Comparison of ENCODE assay signal across 8 cellular contexts in the genomic region with DNA sequence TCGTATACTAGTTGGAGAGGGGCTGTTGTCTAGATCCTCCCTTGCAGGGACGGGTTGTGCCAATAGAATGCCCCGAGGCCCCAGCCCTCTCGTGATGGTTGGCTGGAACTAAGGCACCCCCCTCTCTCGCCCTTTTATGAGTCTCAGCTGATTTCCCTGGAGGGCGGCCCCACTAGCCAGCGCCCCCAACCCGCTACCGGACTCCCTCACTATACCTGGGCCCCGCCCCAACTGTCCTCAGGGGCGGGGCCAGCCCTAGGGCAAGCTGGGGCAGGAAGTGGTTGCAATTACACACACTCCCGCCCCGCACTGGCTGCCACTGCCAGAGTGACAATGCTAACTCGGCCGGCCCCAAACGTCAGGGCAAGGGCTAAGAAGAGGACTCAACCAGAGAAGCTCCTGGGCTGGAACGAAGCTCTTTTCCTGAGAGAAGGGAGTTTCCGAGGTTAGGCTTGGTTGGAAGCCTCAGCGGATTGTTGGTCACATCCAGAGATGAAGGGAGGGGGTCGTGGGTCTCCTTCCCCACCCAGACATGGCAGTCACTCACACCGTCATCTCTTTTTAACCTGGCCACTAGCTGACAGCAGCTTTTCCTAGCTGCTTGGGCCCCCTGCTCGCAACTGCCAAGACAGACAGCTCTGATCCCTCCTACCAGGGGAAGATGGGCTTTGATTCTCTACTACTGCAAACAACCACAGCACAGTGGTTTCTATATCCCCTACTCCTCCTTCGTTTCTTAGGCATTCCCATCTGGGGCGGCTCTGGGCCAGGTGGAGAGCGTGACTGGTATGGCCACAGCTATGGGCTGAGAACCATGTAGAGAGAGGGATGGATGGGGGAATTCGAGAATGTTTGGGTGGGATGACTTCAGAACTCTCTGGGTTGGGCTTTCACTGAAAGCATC. TPM values are rescaled to one million over a fixed set of nuclear protein-coding genes. Genes with fewer than 3 reads are reported as not detected.
DNase-seq lines count a peak whose midpoint lies in the region; ATAC-seq and TF ChIP-seq lines count a peak whose summit lies in the region.

No MANE protein-coding gene starts in this region.

- TF ChIP-seq CTCF in osteocyte (IDR thresholded peaks at IDR 0.05), result no peak

- H3K27me3 ChIP-seq in HUES6 (ENCODE audit: control insufficient read depth, insufficient read depth, low read length) (peaks cover 83% of the 10 kb centered on the region), SJCRH30 (no peaks in the 10 kb centered on the region)

- no peak overlapping the region for H3K27ac Mint-ChIP-seq in osteocyte (ENCODE audit: unreplicated experiment)

- no peaks in the 10 kb centered on the region for H3K9me3 Mint-ChIP-seq in osteocyte (ENCODE audit: unreplicated experiment)

- H3K9me3 ChIP-seq in HUES6 (ENCODE audit: control insufficient read depth, insufficient read depth, low read depth, low read length) (no peaks in the 10 kb centered on the region), SJCRH30 (replicated peaks) (no peaks in the 10 kb centered on the region)

- TF ChIP-seq POLR2A in GM10847 (IDR thresholded peaks at IDR 0.05; ENCODE audit: extremely low read depth, insufficient read length), result peak; percentile 30

- peak overlapping the region; percentile 44 for H3K9ac ChIP-seq in HUES6 (ENCODE audit: low read length)

- H3K4me3 Mint-ChIP-seq in osteocyte (ENCODE audit: unreplicated experiment), result no peak overlapping the region

- no peaks in the 10 kb centered on the region for H3K36me3 ChIP-seq in HUES6 (ENCODE audit: control insufficient read depth, insufficient read depth, low read length)
- H3K36me3 ChIP-seq in SJCRH30, result no peaks in the 10 kb centered on the region

- H3K4me1 ChIP-seq in HUES6 (ENCODE audit: control insufficient read depth, insufficient read depth, low read length) (peaks cover 31% of the 10 kb centered on the region), SJCRH30 (peaks cover 4% of the 10 kb centered on the region; the same call in 1 of the 2 replicates)

- H3K36me3 Mint-ChIP-seq in osteocyte (ENCODE audit: unreplicated experiment), result no peaks in the 10 kb centered on the region

- intact Hi-C loops in left colon (cut with DNase I, micrococcal nuclease), result no loop called here

- H3K4me3 ChIP-seq in HUES6 (ENCODE audit: low read depth, low read length) (peak overlapping the region; percentile 59), SJCRH30 (peak overlapping the region; percentile 41)

- peaks cover 18% of the 10 kb centered on the region for H3K4me1 Mint-ChIP-seq in osteocyte (ENCODE audit: unreplicated experiment)

- ATAC-seq in GM21576 (IDR thresholded peaks at IDR 0.05; ENCODE audit: unreplicated experiment), result peak; percentile 90
- ATAC-seq in left colon, result peak; percentile 91

- H3K27ac ChIP-seq in HUES6 (ENCODE audit: low read depth, low read length) (no peak overlapping the region), SJCRH30 (no peak overlapping the region)

- no peaks in the 10 kb centered on the region for H3K27me3 Mint-ChIP-seq in osteocyte (ENCODE audit: unreplicated experiment)

- DNase-seq in SJCRH30 (peak; percentile 66 to 75), left colon (peak; percentile 81 to 85), osteocyte (ENCODE audit: extremely low spot score, unreplicated experiment) (no peak)
- peak; percentile 61 for DNase-seq in activated naive CD4-positive, alpha-beta T cell treated with anti-CD3 and anti-CD28 coated beads, Interleukin-2, amount 50 U/mL, for 16 hours
- DNase-seq in stimulated activated CD8-positive, alpha-beta memory T cell treated with anti-CD3 and anti-CD28 coated beads, Interleukin-2, amount 100 ng/mL, for 48 hours (ENCODE audit: low read depth in 2 of 2), result peak; percentile 55 to 58

RNA-seq across cellular contexts. Expression of gene BCORL1, which starts 21.0 kb away (rescaled TPM):
- 5.1 and 5.6 TPM in 2 replicates for total RNA-seq in SJCRH30 (2014; rRNA removed; shearing (Covaris generic))
- total RNA-seq in left colon (10 to 100 TPM; 10.6 to 12.2 TPM), osteocyte (22.9 and 24.6 TPM in 2 replicates)

RNA-seq across cellular contexts. Expression of gene UTP14A, which starts 55.5 kb away (rescaled TPM):
- total RNA-seq in SJCRH30 (2014; rRNA removed; shearing (Covaris generic)), result 43.6 and 43.9 TPM in 2 replicates
- total RNA-seq in left colon (10 to 100 TPM; 10.5 to 13.2 TPM), osteocyte (20.7 and 20.8 TPM in 2 replicates)
